ENCODE assay signal across 1 cellular context in genomic region chr4:76430519-76431388, GRCh38.
TF ChIP-seq lines count a peak whose summit lies in the region.

No MANE protein-coding gene starts in this region.

TF ChIP-seq in endothelial cell of umbilical vein, 7 proteins besides CTCF, POLR2A, EP300 and RAD21:
- TF ChIP-seq JUN (IDR thresholded peaks at IDR 0.05; ENCODE audit: borderline replicate concordance, insufficient read depth, insufficient read length, low read depth) (no peak), MYC (IDR thresholded peaks at IDR 0.05; ENCODE audit: low read depth, low read length) (no peak), GATA2 (IDR thresholded peaks at IDR 0.05; ENCODE audit: insufficient read depth, insufficient read length, low read depth, low read length) (no peak), MAX (IDR thresholded peaks at IDR 0.05; ENCODE audit: insufficient read depth, insufficient read length) (no peak), POLR2AphosphoS5 (IDR thresholded peaks at IDR 0.05; ENCODE audit: insufficient read depth, low read depth, low read length) (no peak), EZH2 (IDR thresholded peaks at IDR 0.05; ENCODE audit: borderline replicate concordance, low read depth, low read length, severe bottlenecking) (no peak), FOS (IDR thresholded peaks at IDR 0.05; ENCODE audit: borderline replicate concordance, insufficient read depth, low read length) (no peak)
TF ChIP-seq in endothelial cell of umbilical vein: peak in this region for 0.
